In the genomic region with DNA sequence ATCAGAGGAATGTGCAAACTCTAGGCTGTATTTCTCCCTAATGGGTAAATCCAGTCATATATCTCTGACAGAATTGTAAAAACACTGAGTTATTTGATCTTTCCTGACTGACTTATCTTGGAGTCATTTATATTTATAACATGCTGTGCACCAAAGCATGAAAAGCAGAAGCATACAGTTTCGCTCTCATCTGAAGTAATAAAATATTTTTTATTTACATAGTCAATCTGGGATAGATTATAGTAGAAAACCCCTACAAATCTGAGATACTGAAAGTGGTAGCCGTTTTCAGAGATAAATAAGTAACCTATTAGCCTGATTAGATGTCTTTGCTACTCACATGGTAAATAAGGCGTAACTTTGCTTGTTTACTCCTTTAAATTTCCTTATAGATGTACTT, we compare ENCODE assay signal across 14 cellular contexts. TPM values are rescaled to one million over a fixed set of nuclear protein-coding genes. Genes with fewer than 3 reads are reported as not detected.
DNase-seq lines count a peak whose midpoint lies in the region; ATAC-seq and TF ChIP-seq lines count a peak whose summit lies in the region.
"Had no signal": no experiment of that assay in that cellular context is flagged by ENCODE, and none has a peak within 500 bp of the region (broad histone marks: within the 10 kb centered on the region; RNA-seq: fewer than 3 reads in every experiment).

No MANE protein-coding gene starts in this region.

- CTCF ChIA-PET in HEK293T (lab: Yijun Ruan, JAX), result no interaction called here

- no peak for DNase-seq in HEK293T (ENCODE audit: extremely low spot score)
- DNase-seq in GM10266 (ENCODE audit: extremely low spot score), result no peak
- no peak for DNase-seq in activated naive CD4-positive, alpha-beta T cell (lab: John Stamatoyannopoulos, UW)
- no peak for DNase-seq in MM.1S
- no peak for DNase-seq in OCI-M1 (lab: John Stamatoyannopoulos, UW)
- DNase-seq: activated CD4-positive, alpha-beta T cell treated with anti-CD3 and anti-CD28 coated beads for 48 hours; activated naive CD8-positive, alpha-beta T cell treated with anti-CD3 and anti-CD28 coated beads for 36 hours; NCI-H2081; SHP77 treated with DMSO at 0.1 percent for 48 hours had no signal

- H3F3A ChIP-seq in neural cell (ENCODE audit: insufficient read depth, low read length, poor library complexity, severe bottlenecking) (no peaks in the 10 kb centered on the region), MM.1S (ENCODE audit: insufficient read depth, low read length) (no peaks in the 10 kb centered on the region)

- H3K9me2 ChIP-seq in neural cell (ENCODE audit: insufficient read depth, low read length) (no peaks in the 10 kb centered on the region), MM.1S (replicated peaks; ENCODE audit: insufficient read depth, low read length) (no peaks in the 10 kb centered on the region)

- no peaks in the 10 kb centered on the region for H4K20me1 ChIP-seq in neural cell (ENCODE audit: insufficient read depth)
- no peaks in the 10 kb centered on the region for H4K20me1 ChIP-seq in MM.1S (ENCODE audit: insufficient read depth, low read length)

- H3K4me1 ChIP-seq in MM.1S (ENCODE audit: low read length), result no peaks in the 10 kb centered on the region

- TF ChIP-seq EP300 in neural cell (conservative IDR thresholded peaks at IDR 0.05; ENCODE audit: poor library complexity, severe bottlenecking), result no peak

- H3K79me2 ChIP-seq in neural cell (replicated peaks; ENCODE audit: insufficient read depth, low read length), result peaks cover 7% of the 10 kb centered on the region
- H3K79me2 ChIP-seq in MM.1S (ENCODE audit: low read length), result peaks cover 44% of the 10 kb centered on the region

- H3K4me3 ChIP-seq in neural cell (ENCODE audit: low read length) (no peak overlapping the region), MM.1S (ENCODE audit: low read length) (no peak overlapping the region)
- H3K4me3 ChIP-seq: lung, thoracic aorta had no signal

- H2AFZ ChIP-seq in neural cell (ENCODE audit: low read depth, low read length), result no peak overlapping the region
- no peak overlapping the region for H2AFZ ChIP-seq in MM.1S (ENCODE audit: low read length)

- H3K9me3 ChIP-seq in neural cell (ENCODE audit: low read length) (no peaks in the 10 kb centered on the region), MM.1S (replicated peaks; ENCODE audit: insufficient read depth, low read length) (no peaks in the 10 kb centered on the region)
- H3K9me3 ChIP-seq: thoracic aorta had no signal

- H3K36me3 ChIP-seq in neural cell (ENCODE audit: insufficient read depth, low read length) (no peaks in the 10 kb centered on the region), MM.1S (replicated peaks; ENCODE audit: insufficient read depth, low read length) (no peaks in the 10 kb centered on the region)
- H3K36me3 ChIP-seq: thoracic aorta had no signal

- POLR2A ChIA-PET in HEK293T (lab: Yijun Ruan, JAX), result no interaction called here

- no peak overlapping the region for H3K27ac ChIP-seq in neural cell (ENCODE audit: low read length)
- no peak overlapping the region for H3K27ac ChIP-seq in MM.1S (ENCODE audit: low read length)

- no peak for TF ChIP-seq RAD21 in neural cell (conservative IDR thresholded peaks at IDR 0.05)

- H3K4me2 ChIP-seq in neural cell (ENCODE audit: low read length), result peak overlapping the region; percentile 33
- H3K4me2 ChIP-seq in MM.1S (ENCODE audit: low read depth, low read length), result no peak overlapping the region

- H3K9ac ChIP-seq in neural cell (ENCODE audit: low read length) (no peak overlapping the region), MM.1S (ENCODE audit: low read length) (no peak overlapping the region)

- TF ChIP-seq CTCF in neural cell (IDR thresholded peaks at IDR 0.05; ENCODE audit: poor library complexity, severe bottlenecking), result no peak
- no peak for TF ChIP-seq CTCF in GM10266 (IDR thresholded peaks at IDR 0.05; ENCODE audit: control insufficient read depth, insufficient read depth, low read depth, missing control alignments)
- TF ChIP-seq CTCF in MM.1S (IDR thresholded peaks at IDR 0.05; ENCODE audit: low read length), result no peak

- H3K27me3 ChIP-seq in neural cell (ENCODE audit: insufficient read depth, low read depth, low read length) (no peaks in the 10 kb centered on the region), MM.1S (replicated peaks; ENCODE audit: insufficient read depth, low read length) (no peaks in the 10 kb centered on the region)

- peak; percentile 45 for ATAC-seq in GM18861 (IDR thresholded peaks at IDR 0.05; ENCODE audit: unreplicated experiment)
- ATAC-seq in HG03460 (IDR thresholded peaks at IDR 0.05; ENCODE audit: unreplicated experiment), result peak; percentile 60

TF ChIP-seq in HEK293T, 16 proteins besides CTCF, POLR2A, EP300 and RAD21:
- no peak for TF ChIP-seq FOXM1 (IDR thresholded peaks at IDR 0.05; ENCODE audit: borderline replicate concordance)
- TF ChIP-seq ARNT (IDR thresholded peaks at IDR 0.05), result no peak
- peak; percentile 59 for TF ChIP-seq PKNOX1 (IDR thresholded peaks at IDR 0.05)
- no peak for TF ChIP-seq SUZ12 (IDR thresholded peaks at IDR 0.05)

TF ChIP-seq in neural cell, 6 proteins besides CTCF, POLR2A, EP300 and RAD21:
- TF ChIP-seq REST (IDR thresholded peaks at IDR 0.05; ENCODE audit: borderline replicate concordance) (no peak), TAF1 (IDR thresholded peaks at IDR 0.05; ENCODE audit: low read depth) (no peak), EZH2 (IDR thresholded peaks at IDR 0.05; ENCODE audit: borderline replicate concordance, insufficient read depth, low read length, poor library complexity, severe bottlenecking) (no peak), SMC3 (conservative IDR thresholded peaks at IDR 0.05; ENCODE audit: poor library complexity) (no peak), MXI1 (conservative IDR thresholded peaks at IDR 0.05; ENCODE audit: poor library complexity, severe bottlenecking) (no peak), POLR2AphosphoS5 (IDR thresholded peaks at IDR 0.05) (no peak)

RNA-seq across cellular contexts. Expression of gene LRCH1, which starts 35.0 kb away (rescaled TPM):
- 15.4 and 17.7 TPM in 2 replicates for polyA plus RNA-seq in neural cell
- polyA minus RNA-seq in neural cell, result 24.6 and 29.5 TPM in 2 replicates
